In the genomic region with DNA sequence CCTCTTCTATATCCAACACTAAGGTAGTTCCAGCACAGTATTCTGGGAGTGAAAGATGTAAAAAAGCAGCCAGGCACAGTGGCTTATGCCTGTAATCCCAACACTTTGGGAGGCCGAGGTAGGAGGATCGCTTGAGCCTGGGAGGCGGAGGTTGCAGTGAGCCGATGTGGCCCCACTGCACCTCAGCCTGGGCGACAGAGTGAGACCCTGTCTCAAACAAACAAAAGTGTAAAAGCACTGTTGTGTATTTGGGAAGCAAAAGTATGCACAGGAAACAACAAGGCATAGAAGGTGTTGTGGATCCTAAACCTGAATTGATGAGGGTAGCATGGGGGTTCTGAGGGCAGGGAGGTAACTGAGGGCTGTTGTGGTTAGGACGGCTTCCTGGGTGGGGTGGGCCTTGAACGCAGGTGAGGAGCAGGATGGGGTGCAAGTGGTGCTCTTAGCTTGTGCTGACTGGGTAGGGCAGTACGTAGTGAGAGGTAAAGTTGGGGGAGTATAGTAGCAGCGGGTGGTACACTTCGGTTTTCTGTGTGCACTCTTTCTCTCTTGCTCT, we compare ENCODE assay signal across 8 cellular contexts.
DNase-seq lines count a peak whose midpoint lies in the region; TF ChIP-seq lines count a peak whose summit lies in the region.

No MANE protein-coding gene starts in this region.

- H3K36me3 ChIP-seq in esophagus muscularis mucosa (no peaks in the 10 kb centered on the region), stomach (no peaks in the 10 kb centered on the region)

- H3K27me3 ChIP-seq in esophagus muscularis mucosa (no peaks in the 10 kb centered on the region), stomach (no peaks in the 10 kb centered on the region)

- H3K27ac ChIP-seq in esophagus muscularis mucosa (replicated peaks in 1 of 4) (peak overlapping the region; percentile 82 to 85 (median 83)), stomach (peak overlapping the region; percentile 72 to 91 (median 86))

- H3K9me3 ChIP-seq in esophagus muscularis mucosa, result no peaks in the 10 kb centered on the region
- no peaks in the 10 kb centered on the region for H3K9me3 ChIP-seq in stomach

- TF ChIP-seq POLR2A in esophagus muscularis mucosa (IDR thresholded peaks at IDR 0.05; ENCODE audit: low read depth) (no peak), stomach (IDR thresholded peaks at IDR 0.05) (no peak)

- DNase-seq in activated T-cell treated with anti-CD3 and anti-CD28 coated beads for 1 hour (ENCODE audit: low read depth) (peak; percentile 40), activated T-cell treated with anti-CD3 and anti-CD28 coated beads for 4 hours (no peak), esophagus muscularis mucosa (ENCODE audit: extremely low spot score) (no peak), stomach (no peak), UCSD-AML1 (lab: John Stamatoyannopoulos, UW; ENCODE audit: unreplicated experiment) (no peak), SW 1271 (lab: John Stamatoyannopoulos, UW) (no peak)
- peak; percentile 64 for DNase-seq in activated CD4-positive, alpha-beta T cell treated with anti-CD3 and anti-CD28 coated beads, Interleukin-2, amount 50 U/mL, for 1 hour
- DNase-seq in stimulated activated CD4-positive, alpha-beta T cell treated with anti-CD3 and anti-CD28 coated beads, Interleukin-15, amount 100 ng/mL, for 24 hours, result no peak

- H3K4me1 ChIP-seq in esophagus muscularis mucosa (peaks cover 89 to 100% (median 99%) of the 10 kb centered on the region in 4 donors), stomach (peaks cover 66 to 100% (median 88%) of the 10 kb centered on the region in 4 donors)

- no peak for TF ChIP-seq EP300 in esophagus muscularis mucosa (IDR thresholded peaks at IDR 0.05)
- TF ChIP-seq EP300 in stomach (IDR thresholded peaks at IDR 0.05), result no peak

- WGBS in esophagus muscularis mucosa, result 89% methylated on average over 10 of the region's 10 CpGs
- WGBS in stomach, 5 donors, result 80 to 87% (median 83%) methylated on average over 10 of the region's 10 CpGs

- H3K4me3 ChIP-seq in esophagus muscularis mucosa (no peak overlapping the region), stomach (no peak overlapping the region)

- intact Hi-C loops in esophagus muscularis mucosa (cut with DNase I) (no loop called here), stomach (cut with DNase I; ENCODE audit: low total_unique reads) (loop anchor here (10.0 kb wide), 1 partner anchor 60 kb away; a partner anchor contains a TSS)

- no peak for TF ChIP-seq CTCF in esophagus muscularis mucosa (IDR thresholded peaks at IDR 0.05)
- no peak for TF ChIP-seq CTCF in stomach (IDR thresholded peaks at IDR 0.05)

Comparison
In these comparisons a context has a peak if more than half of its experiments do, and no peak if none do; other contexts are left out.
1. DNase-seq: peak in activated T-cell treated with anti-CD3 and anti-CD28 coated beads for 1 hour (single experiment) and activated CD4-positive, alpha-beta T cell treated with anti-CD3 and anti-CD28 coated beads, Interleukin-2, amount 50 U/mL, for 1 hour (single experiment); none in activated T-cell treated with anti-CD3 and anti-CD28 coated beads for 4 hours (single experiment), esophagus muscularis mucosa (single experiment), stomach (single experiment), UCSD-AML1 (single experiment), SW 1271 (0 of 2) and stimulated activated CD4-positive, alpha-beta T cell treated with anti-CD3 and anti-CD28 coated beads, Interleukin-15, amount 100 ng/mL, for 24 hours (single experiment).